ENCODE assay signal across 1 cellular context in the genomic region with DNA sequence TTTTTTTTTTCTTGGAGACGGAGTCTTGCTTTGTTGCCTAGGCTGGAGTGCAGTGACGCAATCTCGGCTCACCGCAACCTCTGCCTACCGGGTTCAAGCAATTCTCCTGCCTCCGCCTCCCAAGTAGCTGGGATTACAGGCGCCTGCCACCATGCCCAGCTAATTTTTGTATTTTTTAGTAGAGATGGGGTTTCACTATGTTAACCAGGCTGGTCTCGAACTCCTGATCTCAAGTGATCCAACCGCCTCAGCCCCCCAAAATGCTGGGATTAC.
TF ChIP-seq lines count a peak whose summit lies in the region.

No MANE protein-coding gene starts in this region.

TF ChIP-seq in HepG2, 621 proteins besides CTCF, POLR2A, EP300 and RAD21:
- TF ChIP-seq, protein P1, sequence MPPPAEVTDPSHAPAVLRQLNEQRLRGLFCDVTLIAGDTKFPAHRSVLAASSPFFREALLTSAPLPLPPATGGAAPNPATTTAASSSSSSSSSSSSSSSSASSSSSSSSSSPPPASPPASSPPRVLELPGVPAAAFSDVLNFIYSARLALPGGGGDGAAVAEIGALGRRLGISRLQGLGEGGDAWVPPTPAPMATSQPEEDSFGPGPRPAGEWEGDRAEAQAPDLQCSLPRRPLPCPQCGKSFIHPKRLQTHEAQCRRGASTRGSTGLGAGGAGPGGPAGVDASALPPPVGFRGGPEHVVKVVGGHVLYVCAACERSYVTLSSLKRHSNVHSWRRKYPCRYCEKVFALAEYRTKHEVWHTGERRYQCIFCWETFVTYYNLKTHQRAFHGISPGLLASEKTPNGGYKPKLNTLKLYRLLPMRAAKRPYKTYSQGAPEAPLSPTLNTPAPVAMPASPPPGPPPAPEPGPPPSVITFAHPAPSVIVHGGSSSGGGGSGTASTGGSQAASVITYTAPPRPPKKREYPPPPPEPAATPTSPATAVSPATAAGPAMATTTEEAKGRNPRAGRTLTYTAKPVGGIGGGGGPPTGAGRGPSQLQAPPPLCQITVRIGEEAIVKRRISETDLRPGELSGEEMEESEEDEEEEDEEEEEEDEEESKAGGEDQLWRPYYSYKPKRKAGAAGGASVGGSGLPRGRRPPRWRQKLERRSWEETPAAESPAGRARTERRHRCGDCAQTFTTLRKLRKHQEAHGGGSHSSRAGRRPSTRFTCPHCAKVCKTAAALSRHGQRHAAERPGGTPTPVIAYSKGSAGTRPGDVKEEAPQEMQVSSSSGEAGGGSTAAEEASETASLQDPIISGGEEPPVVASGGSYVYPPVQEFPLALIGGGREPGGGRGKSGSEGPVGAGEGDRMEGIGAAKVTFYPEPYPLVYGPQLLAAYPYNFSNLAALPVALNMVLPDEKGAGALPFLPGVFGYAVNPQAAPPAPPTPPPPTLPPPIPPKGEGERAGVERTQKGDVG (CRISPR knock-in tag; IDR thresholded peaks at IDR 0.05; ENCODE audit: borderline replicate concordance) = 0 out of 2 replicates have a peak, but pooled peaks have one; percentile 6
